24 cellular contexts compared by ENCODE assay signal in genomic region chr12:9037431-9037830, GRCh38. TPM values are rescaled to one million over a fixed set of nuclear protein-coding genes. Genes with fewer than 3 reads are reported as not detected.
DNase-seq lines count a peak whose midpoint lies in the region; ATAC-seq and TF ChIP-seq lines count a peak whose summit lies in the region.
"Had no signal": no experiment of that assay in that cellular context is flagged by ENCODE, and none has a peak within 500 bp of the region (broad histone marks: within the 10 kb centered on the region; RNA-seq: fewer than 3 reads in every experiment).

No MANE protein-coding gene starts in this region.

- H3K4me1 ChIP-seq in CD4-positive, CD25-positive, alpha-beta regulatory T cell (ENCODE audit: control insufficient read depth, insufficient read depth, low read length, poor library complexity, severe bottlenecking) = peaks cover 22% of the 10 kb centered on the region
- H3K4me1 ChIP-seq: Caco-2 had no signal

- H3K27me3 ChIP-seq in CD4-positive, CD25-positive, alpha-beta regulatory T cell (ENCODE audit: control insufficient read depth, insufficient read depth, low read length) = no peaks in the 10 kb centered on the region

- CTCF ChIA-PET in activated CD4-positive, alpha-beta T cell treated with anti-CD3 and anti-CD28 coated beads for 36 hours (lab: Charles Lee) = interaction anchor here (0.8 to 5.4 kb wide), 9 partner anchors 9 to 147 kb away, joined by 3 to 114 read pairs (median 4); partner anchors contain the start of gene M6PR

- no peak overlapping the region for H3K4me3 ChIP-seq in CD4-positive, CD25-positive, alpha-beta regulatory T cell (ENCODE audit: low read depth, low read length)
- H3K4me3 ChIP-seq: GM23248 had no signal

- H3K36me3 ChIP-seq in CD4-positive, CD25-positive, alpha-beta regulatory T cell (ENCODE audit: control insufficient read depth, insufficient read depth, low read length) = no peaks in the 10 kb centered on the region

- ATAC-seq in activated CD4-positive, alpha-beta T cell treated with anti-CD3 and anti-CD28 coated beads for 36 hours = peak; percentile 45
- peak; percentile 30 to 47 for ATAC-seq in activated naive CD4-positive, alpha-beta T cell treated with anti-CD3 and anti-CD28 coated beads, Interleukin-2, amount 50 U/mL, for 72 hours
- ATAC-seq in CD4-positive, CD25-positive, alpha-beta regulatory T cell (ENCODE audit: low read depth in 2 of 2) = no peak
- ATAC-seq in T-helper 17 cell = no peak
- ATAC-seq in HG03571 (IDR thresholded peaks at IDR 0.05; ENCODE audit: unreplicated experiment) = no peak
- ATAC-seq: HepG2 had no signal

- no peak for DNase-seq in activated CD4-positive, alpha-beta T cell treated with anti-CD3 and anti-CD28 coated beads for 36 hours
- no peak for DNase-seq in activated CD4-positive, alpha-beta T cell treated with anti-CD3 and anti-CD28 coated beads, Interleukin-2, amount 50 U/mL, for 48 hours
- no peak for DNase-seq in activated naive CD4-positive, alpha-beta T cell treated with anti-CD3 and anti-CD28 coated beads, Interleukin-2, amount 50 U/mL, for 72 hours (ENCODE audit: low spot score in 2 of 2)
- no peak for DNase-seq in activated naive CD4-positive, alpha-beta T cell treated with anti-CD3 and anti-CD28 coated beads, Interleukin-2, amount 50 U/mL, for 16 hours
- DNase-seq in CD4-positive, CD25-positive, alpha-beta regulatory T cell = no peak
- DNase-seq in T-helper 17 cell = no peak
- no peak for DNase-seq in progenitor cell of endocrine pancreas (ENCODE audit: low spot score, unreplicated experiment)
- DNase-seq: Caco-2, GM23248, H7, Karpas-422, NCI-H1092, NCI-H1417 treated with DMSO at 0.1 percent for 48 hours, NCI-H1694 treated with DMSO at 0.1 percent for 48 hours, NCI-H2081, NCI-H2227 treated with DMSO at 0.1 percent for 48 hours, NCI-H69, Right ventricle myocardium superior, RPMI8226 had no signal

- peaks cover 13% of the 10 kb centered on the region for H3K36me3 Mint-ChIP-seq in activated CD4-positive, alpha-beta T cell treated with anti-CD3 and anti-CD28 coated beads for 36 hours (ENCODE audit: low read depth)
- no peaks in the 10 kb centered on the region for H3K36me3 Mint-ChIP-seq in activated naive CD4-positive, alpha-beta T cell treated with anti-CD3 and anti-CD28 coated beads, Interleukin-2, amount 50 U/mL, for 72 hours
- peaks cover 5% of the 10 kb centered on the region for H3K36me3 Mint-ChIP-seq in CD4-positive, CD25-positive, alpha-beta regulatory T cell
- H3K36me3 Mint-ChIP-seq in T-helper 17 cell (ENCODE audit: low read depth) (peaks cover 5% of the 10 kb centered on the region), progenitor cell of endocrine pancreas (ENCODE audit: insufficient read depth) (no peaks in the 10 kb centered on the region)
- H3K36me3 Mint-ChIP-seq: CD14-positive monocyte had no signal

- H3K4me1 Mint-ChIP-seq in activated CD4-positive, alpha-beta T cell treated with anti-CD3 and anti-CD28 coated beads for 36 hours = peaks cover 62% of the 10 kb centered on the region
- peaks cover 12 to 59% (median 20%) of the 10 kb centered on the region in 4 donors for H3K4me1 Mint-ChIP-seq in CD4-positive, CD25-positive, alpha-beta regulatory T cell
- H3K4me1 Mint-ChIP-seq in T-helper 17 cell = peaks cover 44% of the 10 kb centered on the region
- peaks cover 12% of the 10 kb centered on the region for H3K4me1 Mint-ChIP-seq in progenitor cell of endocrine pancreas (ENCODE audit: low read depth)
- H3K4me1 Mint-ChIP-seq: B cell had no signal

- no peak for TF ChIP-seq CTCF in progenitor cell of endocrine pancreas (IDR thresholded peaks at IDR 0.05; ENCODE audit: unreplicated experiment)

- H3K9me3 ChIP-seq in CD4-positive, CD25-positive, alpha-beta regulatory T cell (ENCODE audit: control insufficient read depth in 2 of 2, low read length in 2 of 2) = no peaks in the 10 kb centered on the region
- no peaks in the 10 kb centered on the region for H3K9me3 ChIP-seq in T-helper 17 cell (ENCODE audit: control insufficient read depth, low read length, poor library complexity, severe bottlenecking)
- H3K9me3 ChIP-seq: Caco-2 had no signal

- POLR2A ChIA-PET in activated CD4-positive, alpha-beta T cell treated with anti-CD3 and anti-CD28 coated beads for 36 hours (lab: Charles Lee) = no interaction called here

- no peak overlapping the region for H3K27ac Mint-ChIP-seq in activated CD4-positive, alpha-beta T cell treated with anti-CD3 and anti-CD28 coated beads for 36 hours
- no peak overlapping the region for H3K27ac Mint-ChIP-seq in activated naive CD4-positive, alpha-beta T cell treated with anti-CD3 and anti-CD28 coated beads, Interleukin-2, amount 50 U/mL, for 72 hours
- peak overlapping the region in 2 of 3 donors; percentile 58 to 82 for H3K27ac Mint-ChIP-seq in CD4-positive, CD25-positive, alpha-beta regulatory T cell
- peak overlapping the region; percentile 71 for H3K27ac Mint-ChIP-seq in T-helper 17 cell
- H3K27ac Mint-ChIP-seq in progenitor cell of endocrine pancreas = no peak overlapping the region
- H3K27ac Mint-ChIP-seq: B cell, CD14-positive monocyte had no signal

- peaks cover 3% of the 10 kb centered on the region for H3K9me3 Mint-ChIP-seq in activated CD4-positive, alpha-beta T cell treated with anti-CD3 and anti-CD28 coated beads for 36 hours (ENCODE audit: low read depth)
- no peaks in the 10 kb centered on the region for H3K9me3 Mint-ChIP-seq in activated naive CD4-positive, alpha-beta T cell treated with anti-CD3 and anti-CD28 coated beads, Interleukin-2, amount 50 U/mL, for 72 hours
- H3K9me3 Mint-ChIP-seq in CD4-positive, CD25-positive, alpha-beta regulatory T cell = peaks cover 0 to 3% (median 0%) of the 10 kb centered on the region in 7 donors
- H3K9me3 Mint-ChIP-seq in progenitor cell of endocrine pancreas (ENCODE audit: low read depth) = peaks cover 3% of the 10 kb centered on the region

- no peak overlapping the region for H3K4me3 Mint-ChIP-seq in activated CD4-positive, alpha-beta T cell treated with anti-CD3 and anti-CD28 coated beads for 36 hours
- H3K4me3 Mint-ChIP-seq in CD4-positive, CD25-positive, alpha-beta regulatory T cell = no peak overlapping the region
- H3K4me3 Mint-ChIP-seq in T-helper 17 cell = no peak overlapping the region
- H3K4me3 Mint-ChIP-seq in progenitor cell of endocrine pancreas (ENCODE audit: low read depth) = no peak overlapping the region
- H3K4me3 Mint-ChIP-seq: B cell, CD14-positive monocyte had no signal

- intact Hi-C loops in activated CD4-positive, alpha-beta T cell treated with anti-CD3 and anti-CD28 coated beads for 36 hours (cut with DNase I, micrococcal nuclease) = loop anchor here (5.0 kb wide), 2 partner anchors 40 to 545 kb away; no protein-coding TSS in a partner anchor

- no peak overlapping the region for H3K27ac ChIP-seq in CD4-positive, CD25-positive, alpha-beta regulatory T cell (ENCODE audit: insufficient read depth, low read length, poor library complexity, severe bottlenecking)
- H3K27ac ChIP-seq: 22Rv1, GM23248 had no signal

- H3K27me3 Mint-ChIP-seq in activated CD4-positive, alpha-beta T cell treated with anti-CD3 and anti-CD28 coated beads for 36 hours = no peaks in the 10 kb centered on the region
- peaks cover 11% of the 10 kb centered on the region for H3K27me3 Mint-ChIP-seq in CD4-positive, CD25-positive, alpha-beta regulatory T cell
- H3K27me3 Mint-ChIP-seq in T-helper 17 cell (no peaks in the 10 kb centered on the region), progenitor cell of endocrine pancreas (peaks cover 2% of the 10 kb centered on the region)
- H3K27me3 Mint-ChIP-seq: B cell had no signal

RNA-seq across cellular contexts. Expression of gene KLRG1, which starts 48.1 kb away (rescaled TPM):
- total RNA-seq in activated CD4-positive, alpha-beta T cell treated with anti-CD3 and anti-CD28 coated beads for 36 hours = 1 to 10 TPM; 2.3 to 2.7 TPM
- total RNA-seq in activated naive CD4-positive, alpha-beta T cell treated with anti-CD3 and anti-CD28 coated beads, Interleukin-2, amount 50 U/mL, for 72 hours = 1 to 10 TPM; 1.6 to 2.7 TPM
- 4.8 TPM for total RNA-seq in CD4-positive, CD25-positive, alpha-beta regulatory T cell
- 10 to 100 TPM; 15.8 to 22.2 (median 16.6) TPM for polyA plus RNA-seq in CD4-positive, CD25-positive, alpha-beta regulatory T cell
- total RNA-seq in T-helper 17 cell = 10 to 100 TPM in 1 of 2 donors, 1 to 10 TPM in 1; 9.9 to 22.2 TPM
- total RNA-seq in progenitor cell of endocrine pancreas = 7.4 and 8.0 TPM in 2 replicates
- total RNA-seq: GM23248 had no signal

Comparison
In these comparisons a context has a peak if more than half of its experiments do, and no peak if none do; other contexts are left out.
1. ATAC-seq: peak in activated CD4-positive, alpha-beta T cell treated with anti-CD3 and anti-CD28 coated beads for 36 hours (single experiment) and activated naive CD4-positive, alpha-beta T cell treated with anti-CD3 and anti-CD28 coated beads, Interleukin-2, amount 50 U/mL, for 72 hours (2 of 2); none in CD4-positive, CD25-positive, alpha-beta regulatory T cell (0 of 2), T-helper 17 cell (single experiment) and HG03571 (single experiment).
2. H3K27ac Mint-ChIP-seq: peak in CD4-positive, CD25-positive, alpha-beta regulatory T cell (2 of 3) and T-helper 17 cell (single experiment); none in activated CD4-positive, alpha-beta T cell treated with anti-CD3 and anti-CD28 coated beads for 36 hours (single experiment), activated naive CD4-positive, alpha-beta T cell treated with anti-CD3 and anti-CD28 coated beads, Interleukin-2, amount 50 U/mL, for 72 hours (0 of 2) and progenitor cell of endocrine pancreas (single experiment).